Comparison of ENCODE assay signal across 8 cellular contexts in the genomic region with DNA sequence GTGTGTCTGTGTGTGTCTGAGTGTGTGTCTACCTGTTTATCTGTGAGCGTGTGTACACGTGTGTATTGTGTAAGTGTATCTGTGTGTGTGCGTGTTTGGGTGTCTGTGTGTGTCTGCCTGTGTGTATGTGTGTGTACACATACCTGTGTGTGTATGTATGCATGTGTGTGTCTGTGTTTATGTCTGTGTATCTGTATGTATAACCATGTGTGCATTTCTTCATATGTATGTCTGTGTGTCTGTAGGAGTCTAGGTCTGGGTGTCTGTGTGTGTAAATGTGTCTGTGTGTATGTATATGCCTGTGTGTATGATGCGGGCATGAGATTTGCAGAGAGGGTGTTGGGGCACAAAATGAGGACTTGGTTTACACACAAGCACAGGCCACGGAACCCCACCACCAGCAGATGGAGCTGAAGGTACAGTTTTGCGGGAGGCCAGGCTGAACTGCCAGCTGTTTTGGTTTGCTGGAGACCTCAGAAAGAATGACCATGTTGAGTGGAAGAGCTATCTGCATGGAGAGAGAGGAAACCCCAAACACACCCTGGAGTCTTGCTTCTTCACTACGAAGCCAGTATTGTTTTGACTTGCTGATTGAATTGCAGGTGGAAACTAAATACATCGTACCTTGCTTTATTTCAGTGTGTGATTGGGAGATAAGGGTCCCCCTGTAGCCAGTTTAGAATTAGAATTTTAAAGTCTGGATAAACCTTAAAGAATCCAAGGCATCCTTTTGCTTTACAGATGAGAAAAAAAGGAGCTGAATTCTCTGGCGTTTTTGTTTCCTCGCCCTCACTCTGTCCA.
A peak's percentile ranks its signal among the peaks of the same experiment; 100 is the strongest.
DNase-seq lines count a peak whose midpoint lies in the region; ATAC-seq, FAIRE-seq and TF ChIP-seq lines count a peak whose summit lies in the region.

No MANE protein-coding gene starts in this region.

- WGBS in A549 (ENCODE audit: missing lambda C conversion rate), result 14% methylated on average over 10 of the region's 10 CpGs

- FAIRE-seq in A549 (lab: Jason Lieb, UNC), result no peak

- no peak for TF ChIP-seq EP300 in A549 (IDR thresholded peaks at IDR 0.05)

- ATAC-seq in A549 (peak in 1 of 2 experiments; percentile 40; a peak in 1 of 6 replicates), HG03066 (IDR thresholded peaks at IDR 0.05; ENCODE audit: low read depth, unreplicated experiment) (peak; percentile 76), GM21447 (IDR thresholded peaks at IDR 0.05; ENCODE audit: unreplicated experiment) (no peak)

- H3K4me3 ChIP-seq in A549 (no peak overlapping the region), GM12864 (ENCODE audit: low read depth, low read length) (no peak overlapping the region), brain microvascular endothelial cell (ENCODE audit: low read depth, low read length) (no peak overlapping the region)

- H3K27ac ChIP-seq in A549 (no peak overlapping the region), brain microvascular endothelial cell (peak overlapping the region; percentile 54)

- DNase-seq in A549 (ENCODE audit: low read depth in 1 of 2, low spot score in 1 of 2) (peak in 1 of 2 experiments; percentile 16), GM12864 (ENCODE audit: low read depth) (peak; percentile 25), NCI-H526 (lab: John Stamatoyannopoulos, UW) (peak; percentile 34 to 90), brain microvascular endothelial cell (peak; percentile 91), iPS-NIHi7 (ENCODE audit: extremely low spot score) (peak; percentile 86), stromal cell of bone marrow (ENCODE audit: low read depth) (peak; percentile 72)

- CTCF ChIA-PET in A549 (lab: Yijun Ruan, JAX), result no interaction called here

- POLR2A ChIA-PET in A549 (lab: Yijun Ruan, JAX), result no interaction called here

- no peaks in the 10 kb centered on the region for H3K36me3 ChIP-seq in brain microvascular endothelial cell (replicated peaks)

- TF ChIP-seq POLR2A in A549 (IDR thresholded peaks at IDR 0.05; ENCODE audit: low read length), result no peak

- no peak overlapping the region for H3K4me2 ChIP-seq in A549

- no peaks in the 10 kb centered on the region for H3K4me1 ChIP-seq in A549

- H3K9me3 ChIP-seq in A549, result no peaks in the 10 kb centered on the region

- in situ Hi-C loops in brain microvascular endothelial cell (cut with HindIII; ENCODE audit: low pct_ligation_motif_present, low sequenced_read_pairs), result no loop called here

- H3K27me3 ChIP-seq in brain microvascular endothelial cell (replicated peaks), result no peaks in the 10 kb centered on the region

- peak; percentile 17 to 50; a peak in 2 of 5 replicates for TF ChIP-seq RAD21 in A549 (conservative IDR thresholded peaks at IDR 0.05 in 1 of 2, IDR thresholded peaks at IDR 0.05 in 1 of 2)

- no peak for TF ChIP-seq CTCF in A549 (IDR thresholded peaks at IDR 0.05)
- TF ChIP-seq CTCF in GM12864 (IDR thresholded peaks at IDR 0.05; ENCODE audit: low read depth, low read length, missing control alignments), result peak; percentile 87
- TF ChIP-seq CTCF in brain microvascular endothelial cell (IDR thresholded peaks at IDR 0.05; ENCODE audit: low read depth, low read length, missing control alignments), result peak; percentile 98

TF ChIP-seq in A549, 52 proteins besides CTCF, POLR2A, EP300 and RAD21:
- no peak for TF ChIP-seq USF2 (IDR thresholded peaks at IDR 0.05)
- TF ChIP-seq CHD2 (IDR thresholded peaks at IDR 0.05; ENCODE audit: low read length, partially characterized antibody), result no peak
- TF ChIP-seq HMGXB4 (CRISPR knock-in tag; IDR thresholded peaks at IDR 0.05; ENCODE audit: borderline replicate concordance), result no peak
- TF ChIP-seq MAX (IDR thresholded peaks at IDR 0.05), result no peak
- TF ChIP-seq FOSL2 (IDR thresholded peaks at IDR 0.05), result no peak
- TF ChIP-seq FOSL2 (CRISPR knock-in tag; IDR thresholded peaks at IDR 0.05), result no peak
- TF ChIP-seq NR3C1 (IDR thresholded peaks at IDR 0.05), result no peak
- no peak for TF ChIP-seq RARB (CRISPR knock-in tag; IDR thresholded peaks at IDR 0.05)
- TF ChIP-seq MAZ (IDR thresholded peaks at IDR 0.05; ENCODE audit: borderline replicate concordance, low read depth, low read length), result no peak
- TF ChIP-seq BCL3 (IDR thresholded peaks at IDR 0.05), result no peak
- TF ChIP-seq JUNB (IDR thresholded peaks at IDR 0.05), result no peak
